ENCODE assay signal across 20 cellular contexts in genomic region chr17:43434902-43435319, GRCh38. TPM values are rescaled to one million over a fixed set of nuclear protein-coding genes. Genes with fewer than 3 reads are reported as not detected.
A peak's percentile ranks its signal among the peaks of the same experiment; 100 is the strongest.
DNase-seq lines count a peak whose midpoint lies in the region; ATAC-seq and TF ChIP-seq lines count a peak whose summit lies in the region.
"Had no signal": no experiment of that assay in that cellular context is flagged by ENCODE, and none has a peak within 500 bp of the region (broad histone marks: within the 10 kb centered on the region; RNA-seq: fewer than 3 reads in every experiment).

No MANE protein-coding gene starts in this region.

- in situ Hi-C loops in astrocyte of the spinal cord (cut with HindIII; ENCODE audit: low sequenced_read_pairs) = no loop called here

- CTCF ChIA-PET in activated CD8-positive, alpha-beta T cell treated with anti-CD3 and anti-CD28 coated beads, Interleukin-2, amount 10 ng/mL, durations not matched to agents 7 days and 5 days (lab: Charles Lee) = no interaction called here

- H3K4me1 Mint-ChIP-seq in activated CD8-positive, alpha-beta T cell treated with anti-CD3 and anti-CD28 coated beads, Interleukin-2, amount 10 ng/mL, durations not matched to agents 7 days and 5 days (ENCODE audit: low read depth) = no peaks in the 10 kb centered on the region
- H3K4me1 Mint-ChIP-seq: activated naive CD4-positive, alpha-beta T cell treated with anti-CD3 and anti-CD28 coated beads, Interleukin-2, amount 50 U/mL, for 24 hours; stimulated activated effector memory CD8-positive, alpha-beta T cell treated with anti-CD3 and anti-CD28 coated beads, Interleukin-12 subunit alpha, Interleukin-12 subunit beta, amount 100 ng/mL, for 72 hours had no signal

- peaks cover 19% of the 10 kb centered on the region for H3K27me3 Mint-ChIP-seq in activated CD8-positive, alpha-beta T cell treated with anti-CD3 and anti-CD28 coated beads, Interleukin-2, amount 10 ng/mL, durations not matched to agents 7 days and 5 days (ENCODE audit: low read depth)

- DNase-seq in AG20443 (ENCODE audit: low spot score) (peak; percentile 1), NCI-H526 (lab: John Stamatoyannopoulos, UW) (peak; percentile 36 to 57), astrocyte of the spinal cord (ENCODE audit: low read depth, low spot score) (peak; percentile 49), left lobe of liver (ENCODE audit: low spot score) (no peak)
- DNase-seq in activated CD8-positive, alpha-beta memory T cell treated with anti-CD3 and anti-CD28 coated beads for 24 hours = no peak
- DNase-seq in activated CD8-positive, alpha-beta T cell treated with anti-CD3 and anti-CD28 coated beads, Interleukin-2, amount 10 ng/mL, durations not matched to agents 7 days and 5 days = no peak
- DNase-seq in activated CD4-positive, CD25-positive, alpha-beta regulatory T cell treated with anti-CD3 and anti-CD28 coated beads, Interleukin-2, amount 50 U/mL, for 72 hours = no peak
- DNase-seq: body of pancreas, DMS153, heart right ventricle, lower lobe of right lung, NCI-H1694 treated with DMSO at 0.1 percent for 48 hours, occipital lobe, Peyer's patch, testis had no signal

- POLR2A ChIA-PET in activated CD8-positive, alpha-beta T cell treated with anti-CD3 and anti-CD28 coated beads, Interleukin-2, amount 10 ng/mL, durations not matched to agents 7 days and 5 days (lab: Charles Lee) = no interaction called here

- H3K36me3 Mint-ChIP-seq in activated CD8-positive, alpha-beta T cell treated with anti-CD3 and anti-CD28 coated beads, Interleukin-2, amount 10 ng/mL, durations not matched to agents 7 days and 5 days (ENCODE audit: low read depth) = no peaks in the 10 kb centered on the region
- H3K36me3 Mint-ChIP-seq: activated naive CD4-positive, alpha-beta T cell treated with anti-CD3 and anti-CD28 coated beads, Interleukin-2, amount 50 U/mL, for 24 hours; stimulated activated effector memory CD8-positive, alpha-beta T cell treated with anti-CD3 and anti-CD28 coated beads, Interleukin-12 subunit alpha, Interleukin-12 subunit beta, amount 100 ng/mL, for 72 hours had no signal

- no peak overlapping the region for H3K4me3 Mint-ChIP-seq in activated CD8-positive, alpha-beta T cell treated with anti-CD3 and anti-CD28 coated beads, Interleukin-2, amount 10 ng/mL, durations not matched to agents 7 days and 5 days
- H3K4me3 Mint-ChIP-seq: activated naive CD4-positive, alpha-beta T cell treated with anti-CD3 and anti-CD28 coated beads, Interleukin-2, amount 50 U/mL, for 24 hours; stimulated activated effector memory CD8-positive, alpha-beta T cell treated with anti-CD3 and anti-CD28 coated beads, Interleukin-12 subunit alpha, Interleukin-12 subunit beta, amount 100 ng/mL, for 72 hours had no signal

- H3K9me3 Mint-ChIP-seq in activated CD8-positive, alpha-beta T cell treated with anti-CD3 and anti-CD28 coated beads, Interleukin-2, amount 10 ng/mL, durations not matched to agents 7 days and 5 days (ENCODE audit: insufficient read depth) = no peaks in the 10 kb centered on the region
- H3K9me3 Mint-ChIP-seq: activated naive CD4-positive, alpha-beta T cell treated with anti-CD3 and anti-CD28 coated beads, Interleukin-2, amount 50 U/mL, for 24 hours; stimulated activated effector memory CD8-positive, alpha-beta T cell treated with anti-CD3 and anti-CD28 coated beads, Interleukin-12 subunit alpha, Interleukin-12 subunit beta, amount 100 ng/mL, for 72 hours had no signal

- ATAC-seq in left lobe of liver (peak; percentile 72), GM21526 (IDR thresholded peaks at IDR 0.05; ENCODE audit: low FRiP score, unreplicated experiment) (no peak)
- no peak for ATAC-seq in activated CD8-positive, alpha-beta T cell treated with anti-CD3 and anti-CD28 coated beads, Interleukin-2, amount 10 ng/mL, durations not matched to agents 7 days and 5 days
- ATAC-seq: activated CD4-positive, CD25-positive, alpha-beta regulatory T cell treated with anti-CD3 and anti-CD28 coated beads, Interleukin-2, amount 50 U/mL, for 24 hours; body of pancreas; heart right ventricle; stimulated activated effector memory CD8-positive, alpha-beta T cell treated with anti-CD3 and anti-CD28 coated beads, Interleukin-12 subunit alpha, Interleukin-12 subunit beta, amount 100 ng/mL, for 72 hours had no signal

- H3K4me3 ChIP-seq in astrocyte of the spinal cord (ENCODE audit: low read depth, low read length) = no peak overlapping the region
- H3K4me3 ChIP-seq: body of pancreas, coronary artery, heart right ventricle, lower lobe of right lung, Peyer's patch, testis had no signal

- TF ChIP-seq CTCF in astrocyte of the spinal cord (IDR thresholded peaks at IDR 0.05; ENCODE audit: low read depth, low read length) = no peak

- no peak overlapping the region for H3K27ac Mint-ChIP-seq in activated CD8-positive, alpha-beta T cell treated with anti-CD3 and anti-CD28 coated beads, Interleukin-2, amount 10 ng/mL, durations not matched to agents 7 days and 5 days
- H3K27ac Mint-ChIP-seq: stimulated activated effector memory CD8-positive, alpha-beta T cell treated with anti-CD3 and anti-CD28 coated beads, Interleukin-12 subunit alpha, Interleukin-12 subunit beta, amount 100 ng/mL, for 72 hours had no signal

RNA-seq across cellular contexts. Expression of gene ARL4D, which starts 36.1 kb away (rescaled TPM):
- 15.4 TPM for total RNA-seq in left lobe of liver
- total RNA-seq in activated CD8-positive, alpha-beta T cell treated with anti-CD3 and anti-CD28 coated beads, Interleukin-2, amount 10 ng/mL, durations not matched to agents 7 days and 5 days = 1 to 10 TPM; 2.9 to 4.2 TPM

RNA-seq across cellular contexts. Expression of gene DHX8, which starts 48.9 kb away (rescaled TPM):
- 13.7 TPM for total RNA-seq in left lobe of liver
- total RNA-seq in activated CD8-positive, alpha-beta T cell treated with anti-CD3 and anti-CD28 coated beads, Interleukin-2, amount 10 ng/mL, durations not matched to agents 7 days and 5 days = 10 to 100 TPM; 52.7 to 56.4 TPM

Comparison
In these comparisons a context has a peak if more than half of its experiments do, and no peak if none do; other contexts are left out.
1. DNase-seq: peak in AG20443 (single experiment), NCI-H526 (2 of 2) and astrocyte of the spinal cord (single experiment); none in left lobe of liver (single experiment), activated CD8-positive, alpha-beta memory T cell treated with anti-CD3 and anti-CD28 coated beads for 24 hours (single experiment), activated CD8-positive, alpha-beta T cell treated with anti-CD3 and anti-CD28 coated beads, Interleukin-2, amount 10 ng/mL, durations not matched to agents 7 days and 5 days (single experiment) and activated CD4-positive, CD25-positive, alpha-beta regulatory T cell treated with anti-CD3 and anti-CD28 coated beads, Interleukin-2, amount 50 U/mL, for 72 hours (single experiment).